In genomic region chr11:637593-638507, GRCh38 we compare ENCODE assay signal across 13 cellular contexts. TPM values are rescaled to one million over a fixed set of nuclear protein-coding genes. Genes with fewer than 3 reads are reported as not detected.
DNase-seq lines count a peak whose midpoint lies in the region; ATAC-seq, FAIRE-seq and TF ChIP-seq lines count a peak whose summit lies in the region.
"Had no signal": no experiment of that assay in that cellular context is flagged by ENCODE, and none has a peak within 500 bp of the region (broad histone marks: within the 10 kb centered on the region; RNA-seq: fewer than 3 reads in every experiment).

No MANE protein-coding gene starts in this region.

- H3K36me3 ChIP-seq in H7 (replicated peaks; ENCODE audit: control insufficient read depth, insufficient read depth, low read length) (no peaks in the 10 kb centered on the region), hepatocyte (replicated peaks; ENCODE audit: insufficient read depth, low read depth) (no peaks in the 10 kb centered on the region)

- H4K20me1 ChIP-seq in hepatocyte (ENCODE audit: insufficient read depth, poor library complexity, severe bottlenecking) = peaks cover 43% of the 10 kb centered on the region

- H3K27ac ChIP-seq in hepatocyte = no peak overlapping the region

- peak overlapping the region; percentile 67 for H3K4me3 Mint-ChIP-seq in WTC11

- H3K4me2 ChIP-seq in hepatocyte = peak overlapping the region; percentile 82

- CTCF ChIA-PET in WTC11 (lab: Charles Lee) = interaction anchor here (0.8 to 2.3 kb wide), 12 partner anchors 24 to 146 kb away, joined by 3 to 13 read pairs (median 4); partner anchors contain the start of genes GATD1 and HRAS

- H3K9me3 ChIP-seq in hepatocyte (ENCODE audit: low read depth) = no peaks in the 10 kb centered on the region

- WGBS in hepatocyte (ENCODE audit: low lambda C conversion rate, missing lambda C conversion rate) = 16% methylated on average over 36 of the region's 53 CpGs

- H3K4me3 ChIP-seq in H7 (ENCODE audit: insufficient read depth, low read depth, low read length) (peak overlapping the region; percentile 39), hepatocyte (no peak overlapping the region)

- POLR2A ChIA-PET in WTC11 (lab: Charles Lee) = interaction anchor here (0.5 to 1.5 kb wide), 3 partner anchors 22 to 207 kb away, joined by 3 to 4 read pairs (median 4); partner anchors contain the start of genes IRF7 and PHRF1

- peak; percentile 4; the same call in 1 of the 2 replicates for ATAC-seq in WTC11

- TF ChIP-seq CTCF in WTC11 (IDR thresholded peaks at IDR 0.05) (no peak), hepatocyte (IDR thresholded peaks at IDR 0.05; ENCODE audit: poor library complexity) (no peak)

- no peaks in the 10 kb centered on the region for H3K9me2 ChIP-seq in hepatocyte (replicated peaks; ENCODE audit: insufficient read depth)

- peak; percentile 79 for DNase-seq in H7
- no peak for DNase-seq in WTC11 (ENCODE audit: low spot score)
- DNase-seq in hepatocyte (ENCODE audit: low spot score) = peak; percentile 20
- peak; percentile 61 for DNase-seq in retina
- no peak for DNase-seq in NCI-H1092 treated with DMSO at 0.1 percent for 48 hours (lab: John Stamatoyannopoulos, UW)
- DNase-seq in NCI-H187 treated with DMSO at 0.1 percent for 48 hours (lab: John Stamatoyannopoulos, UW) = no peak
- no peak for DNase-seq in RCC 7860 (ENCODE audit: low spot score)
- DNase-seq: GF-D8, NCI-H187 had no signal

- H3K4me1 Mint-ChIP-seq in WTC11 = peaks cover 21% of the 10 kb centered on the region

- no peaks in the 10 kb centered on the region for H3K9me3 Mint-ChIP-seq in WTC11

- no peak for FAIRE-seq in RCC 7860 (lab: Jason Lieb, UNC)
- FAIRE-seq: colon, keratinocyte had no signal

- no peaks in the 10 kb centered on the region for H3K36me3 Mint-ChIP-seq in WTC11

- H3K27me3 ChIP-seq in H7 (ENCODE audit: control insufficient read depth, insufficient read depth, low read length) (peaks cover 33% of the 10 kb centered on the region), hepatocyte (peaks cover 40% of the 10 kb centered on the region)

- no peak overlapping the region for H3K27ac Mint-ChIP-seq in WTC11

- no peaks in the 10 kb centered on the region for H3K79me2 ChIP-seq in hepatocyte

- H3K27me3 Mint-ChIP-seq in WTC11 (ENCODE audit: low read depth) = peaks cover 53% of the 10 kb centered on the region

- H2AFZ ChIP-seq in hepatocyte = no peak overlapping the region

- peaks cover 22% of the 10 kb centered on the region for H3K4me1 ChIP-seq in hepatocyte (ENCODE audit: insufficient read depth)

TF ChIP-seq in WTC11, 78 proteins besides CTCF, POLR2A, EP300 and RAD21 (continues in another document):
- TF ChIP-seq FOXK1 (CRISPR knock-in tag; IDR thresholded peaks at IDR 0.05) = no peak
- no peak for TF ChIP-seq PRRX2 (CRISPR knock-in tag; IDR thresholded peaks at IDR 0.05)
- 0 out of 2 replicates have a peak, but pooled peaks have one; percentile 11 for TF ChIP-seq RELA (CRISPR knock-in tag; IDR thresholded peaks at IDR 0.05; ENCODE audit: borderline replicate concordance)
- TF ChIP-seq NFE2L1 (CRISPR knock-in tag; IDR thresholded peaks at IDR 0.05) = 0 out of 2 replicates have a peak, but pooled peaks have one; percentile 14
- TF ChIP-seq ZBTB43 (CRISPR knock-in tag; IDR thresholded peaks at IDR 0.05) = no peak
- no peak for TF ChIP-seq IRF1 (CRISPR knock-in tag; IDR thresholded peaks at IDR 0.05)
- TF ChIP-seq ZBTB21 (CRISPR knock-in tag; IDR thresholded peaks at IDR 0.05; ENCODE audit: borderline replicate concordance) = 0 out of 2 replicates have a peak, but pooled peaks have one; percentile 17
- no peak for TF ChIP-seq PREB (CRISPR knock-in tag; IDR thresholded peaks at IDR 0.05; ENCODE audit: borderline replicate concordance)
- TF ChIP-seq GABPB1 (CRISPR knock-in tag; IDR thresholded peaks at IDR 0.05) = no peak
- TF ChIP-seq SOX15 (CRISPR knock-in tag; IDR thresholded peaks at IDR 0.05) = no peak
- TF ChIP-seq PRDM15 (CRISPR knock-in tag; IDR thresholded peaks at IDR 0.05) = peak; percentile 80
- no peak for TF ChIP-seq ZNF317 (CRISPR knock-in tag; IDR thresholded peaks at IDR 0.05; ENCODE audit: borderline replicate concordance, low read depth)
- TF ChIP-seq MYBL2 (CRISPR knock-in tag; IDR thresholded peaks at IDR 0.05) = 0 out of 2 replicates have a peak, but pooled peaks have one; percentile 6
- TF ChIP-seq ZNF232 (CRISPR knock-in tag; IDR thresholded peaks at IDR 0.05) = no peak
- TF ChIP-seq IRF2 (CRISPR knock-in tag; IDR thresholded peaks at IDR 0.05; ENCODE audit: borderline replicate concordance, low read depth) = no peak
- TF ChIP-seq TEAD1 (CRISPR knock-in tag; IDR thresholded peaks at IDR 0.05) = no peak
- no peak for TF ChIP-seq ZNF138 (CRISPR knock-in tag; conservative IDR thresholded peaks at IDR 0.05)
- no peak for TF ChIP-seq SP1 (CRISPR knock-in tag; conservative IDR thresholded peaks at IDR 0.05)

RNA-seq across cellular contexts. Expression of gene DRD4, which starts 0.8 kb away (rescaled TPM):
- 1.8 and 2.1 TPM in 2 replicates for total RNA-seq in H7 (2014; rRNA removed; shearing (Covaris generic))
- total RNA-seq in WTC11 (2021) = 3.7 to 5.8 TPM (median 5.5 TPM) in 3 replicates
- total RNA-seq in hepatocyte = not detected in 2 replicates
- 1.1 and 2.9 TPM in 2 replicates for polyA plus RNA-seq in hepatocyte
- total RNA-seq: skeletal muscle tissue had no signal
- polyA plus RNA-seq: keratinocyte had no signal

RNA-seq across cellular contexts. Expression of gene SCT, which starts 10.9 kb away (rescaled TPM):
- not detected in 2 replicates for total RNA-seq in H7 (2014; rRNA removed; shearing (Covaris generic))
- total RNA-seq in WTC11 (2021) (2.3 to 3.3 TPM (median 2.9 TPM) in 3 replicates), hepatocyte (not detected in 2 replicates)
- polyA plus RNA-seq in hepatocyte = 20.5 and 21.7 TPM in 2 replicates
- total RNA-seq: activated CD8-positive, alpha-beta memory T cell treated with anti-CD3 and anti-CD28 coated beads for 36 hours had no signal
- polyA plus RNA-seq: keratinocyte had no signal

RNA-seq across cellular contexts. Expression of gene CDHR5, which starts 13.1 kb away (rescaled TPM):
- total RNA-seq in H7 (2014; rRNA removed; shearing (Covaris generic)) = not detected in 2 replicates
- total RNA-seq in WTC11 (2021) (0.26 to 0.34 TPM in 2 of 3 replicates, not detected in the other), hepatocyte (91.5 and 114 TPM in 2 replicates)
- 142 and 166 TPM in 2 replicates for polyA plus RNA-seq in hepatocyte
- total RNA-seq: activated CD8-positive, alpha-beta memory T cell treated with anti-CD3 and anti-CD28 coated beads for 36 hours had no signal
- polyA plus RNA-seq: keratinocyte had no signal

RNA-seq across cellular contexts. Expression of gene IRF7, which starts 22.1 kb away (rescaled TPM):
- 13.6 and 14.6 TPM in 2 replicates for total RNA-seq in H7 (2014; rRNA removed; shearing (Covaris generic))
- total RNA-seq in WTC11 (2021) (11.1 to 12.0 TPM (median 11.5 TPM) in 3 replicates), hepatocyte (9.3 and 10.4 TPM in 2 replicates)
- 24.6 and 30.4 TPM in 2 replicates for polyA plus RNA-seq in hepatocyte

RNA-seq across cellular contexts. Expression of gene DEAF1, which starts 57.2 kb away (rescaled TPM):
- total RNA-seq in H7 (2014; rRNA removed; shearing (Covaris generic)) = 69.0 and 74.6 TPM in 2 replicates
- 62.2 to 85.3 TPM (median 81.1 TPM) in 3 replicates for total RNA-seq in WTC11 (2021)
- 27.2 and 41.5 TPM in 2 replicates for total RNA-seq in hepatocyte
- 59.1 and 75.1 TPM in 2 replicates for polyA plus RNA-seq in hepatocyte

Comparison
In these comparisons a context has a peak if more than half of its experiments do, and no peak if none do; other contexts are left out.
1. DNase-seq: peak in H7 (single experiment), hepatocyte (single experiment) and retina (single experiment); none in WTC11 (single experiment), NCI-H1092 treated with DMSO at 0.1 percent for 48 hours (single experiment), NCI-H187 treated with DMSO at 0.1 percent for 48 hours (single experiment) and RCC 7860 (single experiment).
2. RNA of gene CDHR5, which starts 13.1 kb away (total RNA-seq): 91.5 to 114 TPM in hepatocyte; 0.26 to 0.34 TPM in WTC11 and not detected in H7; every median in the first group is over 10 times any median in the second.